ENCODE assay signal across 24 cellular contexts in genomic region chr7:91630581-91631370, GRCh38.
"Had no signal": no experiment of that assay in that cellular context is flagged by ENCODE, and none has a peak within 500 bp of the region (broad histone marks: within the 10 kb centered on the region; RNA-seq: fewer than 3 reads in every experiment).

No MANE protein-coding gene starts in this region.

- H3K9me3 Mint-ChIP-seq: activated naive CD8-positive, alpha-beta T cell treated with anti-CD3 and anti-CD28 coated beads for 36 hours; activated T-cell treated with anti-CD3 and anti-CD28 coated beads, Interleukin-2, amount 50 U/mL, for 4 hours; activated T-helper 2 cell treated with anti-CD3 and anti-CD28 coated beads, Interferon-gamma antibody, Interleukin-2, Interleukin-4, amounts not matched to agents 10 μg/mL and 5 μg/mL and 100 μg/mL, durations not matched to agents 14 hours and 24 hours and 36 hours; stimulated activated naive B cell treated with anti-CD40 and anti-IgM and Interleukin-4, amounts not matched to agents 10 μg/mL and 1 μg/mL and 100 μg/mL, for 72 hours; T-helper 2 cell treated with Interferon-gamma antibody and Interleukin-4, amounts not matched to agents 5 μg/mL and 100 μg/mL, for 36 hours had no signal

- H3K27me3 Mint-ChIP-seq: activated naive CD8-positive, alpha-beta T cell treated with anti-CD3 and anti-CD28 coated beads for 36 hours; central memory CD8-positive, alpha-beta T cell; naive B cell had no signal

- H3K36me3 Mint-ChIP-seq: naive B cell; stimulated activated naive B cell treated with anti-CD40 and anti-IgM and Interleukin-4, amounts not matched to agents 10 μg/mL and 1 μg/mL and 100 μg/mL, for 72 hours had no signal

- H3K4me3 ChIP-seq: breast epithelium, colonic mucosa, dorsolateral prefrontal cortex, esophagus squamous epithelium, heart right ventricle, lower lobe of right lung, sigmoid colon, transverse colon, uterus had no signal

- H3K36me3 ChIP-seq: breast epithelium, colonic mucosa, esophagus squamous epithelium, heart right ventricle, lower lobe of right lung, sigmoid colon, transverse colon, uterus had no signal

- H3K4me3 Mint-ChIP-seq: activated naive CD8-positive, alpha-beta T cell treated with anti-CD3 and anti-CD28 coated beads for 36 hours; activated T-cell treated with anti-CD3 and anti-CD28 coated beads, Interleukin-2, amount 50 U/mL, for 4 hours; central memory CD8-positive, alpha-beta T cell; naive B cell; stimulated activated naive B cell treated with anti-CD40 and anti-IgM and Interleukin-4, amounts not matched to agents 10 μg/mL and 1 μg/mL and 100 μg/mL, for 72 hours; T-helper 2 cell treated with Interferon-gamma antibody and Interleukin-4, amounts not matched to agents 5 μg/mL and 100 μg/mL, for 36 hours had no signal

- H3K27ac Mint-ChIP-seq: activated naive CD8-positive, alpha-beta T cell treated with anti-CD3 and anti-CD28 coated beads for 36 hours; activated T-helper 2 cell treated with anti-CD3 and anti-CD28 coated beads, Interferon-gamma antibody, Interleukin-2, Interleukin-4, amounts not matched to agents 10 μg/mL and 5 μg/mL and 100 μg/mL, durations not matched to agents 14 hours and 24 hours and 36 hours; naive B cell; stimulated activated naive B cell treated with anti-CD40 and anti-IgM and Interleukin-4, amounts not matched to agents 10 μg/mL and 1 μg/mL and 100 μg/mL, for 72 hours; T-helper 2 cell treated with Interferon-gamma antibody and Interleukin-4, amounts not matched to agents 5 μg/mL and 100 μg/mL, for 36 hours had no signal

- H3K4me1 ChIP-seq: colonic mucosa, esophagus squamous epithelium, lower lobe of right lung, uterus had no signal

- DNase-seq: activated CD4-positive, alpha-beta T cell treated with anti-CD3 and anti-CD28 coated beads, Interleukin-2, amount 50 U/mL, for 4 hours; activated CD8-positive, alpha-beta memory T cell treated with anti-CD3 and anti-CD28 coated beads, Interleukin-2, amount 50 U/mL, for 48 hours; activated naive CD4-positive, alpha-beta T cell; activated naive CD8-positive, alpha-beta T cell treated with anti-CD3 and anti-CD28 coated beads for 36 hours; activated T-cell treated with anti-CD3 and anti-CD28 coated beads, Interleukin-2, amount 50 U/mL, for 4 hours; colonic mucosa; dorsolateral prefrontal cortex; esophagus squamous epithelium; heart right ventricle; islet precursor cell; lower lobe of right lung; naive B cell; occipital lobe; retina; sigmoid colon; stimulated activated CD4-positive, alpha-beta T cell treated with anti-CD3 and anti-CD28 coated beads, Interleukin-2, amount 100 ng/mL, for 48 hours; stimulated activated CD8-positive, alpha-beta memory T cell treated with anti-CD3 and anti-CD28 coated beads, Interleukin-4, amount 100 ng/mL, for 48 hours; stimulated activated naive B cell treated with anti-CD40 and anti-IgM and Interleukin-4, amounts not matched to agents 10 μg/mL and 1 μg/mL and 100 μg/mL, for 72 hours; transverse colon; uterus had no signal

- H3K27me3 ChIP-seq: breast epithelium, colonic mucosa, dorsolateral prefrontal cortex, esophagus squamous epithelium, heart right ventricle, sigmoid colon, transverse colon, uterus had no signal

- H3K27ac ChIP-seq: breast epithelium, colonic mucosa, dorsolateral prefrontal cortex, esophagus squamous epithelium, heart right ventricle, lower lobe of right lung, sigmoid colon, transverse colon, uterus had no signal

- H3K4me1 Mint-ChIP-seq: activated naive CD8-positive, alpha-beta T cell treated with anti-CD3 and anti-CD28 coated beads for 36 hours; central memory CD8-positive, alpha-beta T cell; naive B cell; stimulated activated naive B cell treated with anti-CD40 and anti-IgM and Interleukin-4, amounts not matched to agents 10 μg/mL and 1 μg/mL and 100 μg/mL, for 72 hours had no signal

- H3K9me3 ChIP-seq: breast epithelium, colonic mucosa, esophagus squamous epithelium, heart right ventricle, lower lobe of right lung, sigmoid colon, transverse colon, uterus had no signal
